In the genomic region with DNA sequence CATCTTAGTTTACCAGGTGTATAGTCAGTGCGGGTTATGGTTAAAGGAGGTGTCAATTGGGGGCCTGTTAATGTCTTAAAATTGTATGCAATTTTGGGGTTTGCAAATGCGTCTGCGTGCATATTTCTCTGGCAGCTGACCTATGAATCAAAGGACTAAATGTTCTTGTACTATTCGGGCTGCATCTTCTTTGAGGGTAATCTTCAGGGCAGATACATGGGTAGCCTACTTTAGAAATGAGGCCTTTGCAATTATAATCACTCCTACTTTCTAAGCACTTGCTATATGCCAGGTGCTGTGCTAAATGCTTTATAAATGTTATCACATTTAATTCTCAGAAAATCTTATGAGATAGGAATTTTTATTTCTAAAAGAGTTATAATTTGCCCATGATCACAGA, we compare ENCODE assay signal across 12 cellular contexts. TPM values are rescaled to one million over a fixed set of nuclear protein-coding genes. Genes with fewer than 3 reads are reported as not detected.
A peak's percentile ranks its signal among the peaks of the same experiment; 100 is the strongest.
DNase-seq lines count a peak whose midpoint lies in the region; ATAC-seq and TF ChIP-seq lines count a peak whose summit lies in the region.
"Had no signal": no experiment of that assay in that cellular context is flagged by ENCODE, and none has a peak within 500 bp of the region (broad histone marks: within the 10 kb centered on the region; RNA-seq: fewer than 3 reads in every experiment).

No MANE protein-coding gene starts in this region.

- H3K27ac ChIP-seq in endodermal cell (ENCODE audit: low read depth, low read length) = no peak overlapping the region
- peak overlapping the region in 4 of 5 donors; percentile 17 to 48 (median 31) for H3K27ac ChIP-seq in stomach
- H3K27ac ChIP-seq: 22Rv1, BLaER1 had no signal

- no peak for TF ChIP-seq EP300 in stomach (IDR thresholded peaks at IDR 0.05)

- no peaks in the 10 kb centered on the region for H3K36me3 ChIP-seq in endodermal cell (ENCODE audit: control insufficient read depth, insufficient read depth, low read length)
- no peaks in the 10 kb centered on the region for H3K36me3 ChIP-seq in stomach
- H3K36me3 ChIP-seq: BLaER1 had no signal

- ATAC-seq in activated naive CD8-positive, alpha-beta T cell treated with anti-CD3 and anti-CD28 coated beads, Interleukin-2, amount 50 U/mL, for 24 hours = no peak
- ATAC-seq in left ventricle myocardium superior = peak; percentile 44
- no peak for ATAC-seq in natural killer cell

- H3K27ac Mint-ChIP-seq in activated naive CD8-positive, alpha-beta T cell = peak overlapping the region; percentile 28
- H3K27ac Mint-ChIP-seq in activated naive CD8-positive, alpha-beta T cell treated with anti-CD3 and anti-CD28 coated beads, Interleukin-2, amount 50 U/mL, for 24 hours = no peak overlapping the region
- H3K27ac Mint-ChIP-seq in endodermal cell = peak overlapping the region; percentile 91
- H3K27ac Mint-ChIP-seq in natural killer cell = no peak overlapping the region
- H3K27ac Mint-ChIP-seq: HFFc6 had no signal

- no peak for DNase-seq in activated naive CD8-positive, alpha-beta T cell treated with anti-CD3 and anti-CD28 coated beads, Interleukin-2, amount 50 U/mL, for 24 hours
- DNase-seq in endodermal cell (no peak), left ventricle myocardium superior (no peak), stomach (no peak), Ammon's horn (ENCODE audit: low spot score) (no peak), natural killer cell (no peak)
- DNase-seq: GF-D8, HCEC 1CT, HFFc6 had no signal

- peaks cover 2% of the 10 kb centered on the region for H3K4me1 ChIP-seq in endodermal cell (ENCODE audit: control insufficient read depth, insufficient read depth, low read length)
- H3K4me1 ChIP-seq in stomach = peaks cover 8 to 26% (median 22%) of the 10 kb centered on the region in 4 donors
- H3K4me1 ChIP-seq: BLaER1 had no signal

- H3K4me1 Mint-ChIP-seq in activated naive CD8-positive, alpha-beta T cell (ENCODE audit: low read depth) = no peaks in the 10 kb centered on the region
- no peaks in the 10 kb centered on the region for H3K4me1 Mint-ChIP-seq in activated naive CD8-positive, alpha-beta T cell treated with anti-CD3 and anti-CD28 coated beads, Interleukin-2, amount 50 U/mL, for 24 hours
- H3K4me1 Mint-ChIP-seq in endodermal cell (peaks cover 65% of the 10 kb centered on the region), natural killer cell (no peaks in the 10 kb centered on the region)

- H3K36me3 Mint-ChIP-seq in activated naive CD8-positive, alpha-beta T cell = no peaks in the 10 kb centered on the region
- no peaks in the 10 kb centered on the region for H3K36me3 Mint-ChIP-seq in activated naive CD8-positive, alpha-beta T cell treated with anti-CD3 and anti-CD28 coated beads, Interleukin-2, amount 50 U/mL, for 24 hours (ENCODE audit: low read depth)
- peaks cover 2% of the 10 kb centered on the region for H3K36me3 Mint-ChIP-seq in endodermal cell (ENCODE audit: low read depth)
- H3K36me3 Mint-ChIP-seq in natural killer cell = no peaks in the 10 kb centered on the region

- TF ChIP-seq POLR2A in stomach (IDR thresholded peaks at IDR 0.05) = no peak

- no peak overlapping the region for H3K9ac ChIP-seq in endodermal cell (ENCODE audit: extremely low read depth, low read length, poor library complexity, severe bottlenecking)
- H3K9ac ChIP-seq: BLaER1 had no signal

- no peaks in the 10 kb centered on the region for H3K27me3 Mint-ChIP-seq in activated naive CD8-positive, alpha-beta T cell
- no peaks in the 10 kb centered on the region for H3K27me3 Mint-ChIP-seq in activated naive CD8-positive, alpha-beta T cell treated with anti-CD3 and anti-CD28 coated beads, Interleukin-2, amount 50 U/mL, for 24 hours
- H3K27me3 Mint-ChIP-seq in endodermal cell (ENCODE audit: insufficient read depth) = no peaks in the 10 kb centered on the region
- no peaks in the 10 kb centered on the region for H3K27me3 Mint-ChIP-seq in natural killer cell (ENCODE audit: low read depth in 2 of 2)

- H3K27me3 ChIP-seq in endodermal cell (ENCODE audit: control insufficient read depth, insufficient read depth, low read length, poor library complexity, severe bottlenecking) (no peaks in the 10 kb centered on the region), stomach (no peaks in the 10 kb centered on the region)
- H3K27me3 ChIP-seq: BLaER1 had no signal

- 95% methylated on average over 3 to 4 of the region's 4 CpGs for whole genome bisulfite sequencing in endodermal cell (ENCODE audit: insufficient coverage in 1 of 2, insufficient read length in 1 of 2), 2 experiments
- WGBS in stomach, 5 donors = 49 to 74% (median 65%) methylated on average over 4 of the region's 4 CpGs

- H3K4me3 ChIP-seq in endodermal cell (ENCODE audit: low read length) (no peak overlapping the region), stomach (no peak overlapping the region)
- H3K4me3 ChIP-seq: BLaER1 had no signal

- H3K9me3 ChIP-seq in endodermal cell (ENCODE audit: control insufficient read depth, low read length) = no peaks in the 10 kb centered on the region
- H3K9me3 ChIP-seq in stomach = no peaks in the 10 kb centered on the region
- H3K9me3 ChIP-seq: BLaER1 had no signal

- TF ChIP-seq CTCF in endodermal cell (conservative IDR thresholded peaks at IDR 0.05) (no peak), stomach (IDR thresholded peaks at IDR 0.05) (no peak), natural killer cell (IDR thresholded peaks at IDR 0.05) (no peak)

- H3K4me3 Mint-ChIP-seq in activated naive CD8-positive, alpha-beta T cell = no peak overlapping the region
- H3K4me3 Mint-ChIP-seq in activated naive CD8-positive, alpha-beta T cell treated with anti-CD3 and anti-CD28 coated beads, Interleukin-2, amount 50 U/mL, for 24 hours = no peak overlapping the region
- H3K4me3 Mint-ChIP-seq in endodermal cell (no peak overlapping the region), natural killer cell (no peak overlapping the region)
- H3K4me3 Mint-ChIP-seq: HFFc6 had no signal

- intact Hi-C loops in left ventricle myocardium superior (cut with micrococcal nuclease) (no loop called here), stomach (cut with DNase I; ENCODE audit: low total_unique reads) (no loop called here), natural killer cell (cut with micrococcal nuclease) (no loop called here)

- H3K9me3 Mint-ChIP-seq in activated naive CD8-positive, alpha-beta T cell (ENCODE audit: low read depth) = no peaks in the 10 kb centered on the region
- no peaks in the 10 kb centered on the region for H3K9me3 Mint-ChIP-seq in activated naive CD8-positive, alpha-beta T cell treated with anti-CD3 and anti-CD28 coated beads, Interleukin-2, amount 50 U/mL, for 24 hours
- H3K9me3 Mint-ChIP-seq in endodermal cell (no peaks in the 10 kb centered on the region), natural killer cell (no peaks in the 10 kb centered on the region)
- H3K9me3 Mint-ChIP-seq: HFFc6 had no signal

RNA-seq across cellular contexts. Expression of a gene that starts 58.2 kb away (rescaled TPM):
- total RNA-seq in endodermal cell (10 to 100 TPM; 46.2 to 49.0 TPM), left ventricle myocardium superior (54.3 TPM), stomach (100 to 1,000 TPM in 2 of 5 donors, 10 to 100 TPM in 3; 24.5 to 123 (median 42.6) TPM), natural killer cell (10 to 100 TPM; 45.4 to 57.6 (median 51.7) TPM)
- 58.5 TPM for polyA plus RNA-seq in endodermal cell (2013, experiment 1 of 2)
- 56.3 TPM for polyA plus RNA-seq in endodermal cell (2013, experiment 2 of 2)
- polyA plus RNA-seq in stomach = 10 to 100 TPM; 20.2 to 27.8 (median 25.3) TPM

Comparison
In these comparisons a context has a peak if more than half of its experiments do, and no peak if none do; other contexts are left out.
1. H3K27ac Mint-ChIP-seq: peak in activated naive CD8-positive, alpha-beta T cell (single experiment) and endodermal cell (single experiment); none in activated naive CD8-positive, alpha-beta T cell treated with anti-CD3 and anti-CD28 coated beads, Interleukin-2, amount 50 U/mL, for 24 hours (single experiment) and natural killer cell (0 of 2).